ENCODE assay signal across 8 cellular contexts in the genomic region with DNA sequence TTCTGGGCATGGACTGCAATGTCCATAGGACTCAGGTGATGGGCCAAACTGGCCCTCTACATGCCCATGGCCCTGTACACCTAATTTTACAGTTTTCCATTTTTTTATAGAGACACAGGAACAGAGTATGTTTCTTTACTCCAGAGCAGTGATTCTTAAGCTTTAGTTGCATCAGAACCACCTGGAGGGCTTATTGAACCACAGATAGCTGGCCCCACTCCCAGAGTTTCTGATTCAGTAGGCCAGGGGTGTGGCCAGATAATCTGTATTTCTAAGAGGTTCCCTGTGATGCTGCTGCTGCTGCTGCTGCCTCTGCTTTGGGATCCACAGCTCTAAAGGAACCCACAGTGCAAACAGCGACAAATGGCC. TPM values are rescaled to one million over a fixed set of nuclear protein-coding genes. Genes with fewer than 3 reads are reported as not detected.
DNase-seq lines count a peak whose midpoint lies in the region; ATAC-seq and TF ChIP-seq lines count a peak whose summit lies in the region.

No MANE protein-coding gene starts in this region.

- peaks cover 28 to 31% of the 10 kb centered on the region in 2 donors for H3K27me3 Mint-ChIP-seq in T-cell

- TF ChIP-seq CTCF in RWPE2 (IDR thresholded peaks at IDR 0.05; ENCODE audit: poor library complexity, severe bottlenecking) = no peak

- no peaks in the 10 kb centered on the region for H3K36me3 Mint-ChIP-seq in T-cell

- H3K9me3 Mint-ChIP-seq in T-cell = no peaks in the 10 kb centered on the region

- no peak overlapping the region for H3K4me3 Mint-ChIP-seq in T-cell

- CTCF ChIA-PET in T-cell (lab: Charles Lee) = no interaction called here

- peaks cover 0 to 2% (median 1%) of the 10 kb centered on the region in 3 donors for H3K4me1 Mint-ChIP-seq in T-cell

- H3K27me3 ChIP-seq in RWPE2 (ENCODE audit: insufficient read depth, poor library complexity, severe bottlenecking) = no peaks in the 10 kb centered on the region

- intact Hi-C loops in left ventricle myocardium superior (cut with micrococcal nuclease) = no loop called here

- peak overlapping the region; percentile 76 for H3K27ac ChIP-seq in RWPE2 (ENCODE audit: poor library complexity, severe bottlenecking)

- no peak for TF ChIP-seq POLR2A in GM18505 (IDR thresholded peaks at IDR 0.05; ENCODE audit: borderline replicate concordance, extremely low read depth, insufficient read depth, insufficient read length)

- no peak overlapping the region for H3K27ac Mint-ChIP-seq in T-cell

- ATAC-seq in GM18505 (IDR thresholded peaks at IDR 0.05; ENCODE audit: unreplicated experiment) (peak; percentile 87), HG03442 (IDR thresholded peaks at IDR 0.05; ENCODE audit: unreplicated experiment) (peak; percentile 55), RWPE2 (ENCODE audit: low read depth) (peak; percentile 82), left ventricle myocardium superior (peak; percentile 12), T-cell (replicated peaks in 1 of 4) (no peak), HG02759 (IDR thresholded peaks at IDR 0.05; ENCODE audit: unreplicated experiment) (no peak)

- peaks cover 34% of the 10 kb centered on the region for H3K4me1 ChIP-seq in RWPE2 (ENCODE audit: insufficient read depth, poor library complexity, severe bottlenecking)

- no peak overlapping the region for H3K4me3 ChIP-seq in RWPE2 (ENCODE audit: severe bottlenecking)

- DNase-seq in RWPE2 (ENCODE audit: low spot score) (peak; percentile 76), left ventricle myocardium superior (no peak), T-cell (no peak), 8988T (no peak), iPS-NIHi7 (ENCODE audit: extremely low spot score) (no peak)

- H3K36me3 ChIP-seq in RWPE2 (ENCODE audit: low read depth) = no peaks in the 10 kb centered on the region

- no peaks in the 10 kb centered on the region for H3K9me3 ChIP-seq in RWPE2 (ENCODE audit: severe bottlenecking)

- POLR2A ChIA-PET in T-cell (lab: Charles Lee) = no interaction called here

RNA-seq across cellular contexts. Expression of a gene that starts 5.1 kb away (rescaled TPM):
- total RNA-seq in left ventricle myocardium superior (27.4 TPM), T-cell (1 to 10 TPM in 1 of 5 donors, under 1 TPM in 2, not detected in 2; 0.54 to 1.5 (median 0.59) TPM)

RNA-seq across cellular contexts. Expression of a gene that starts 58.1 kb away (rescaled TPM):
- total RNA-seq in left ventricle myocardium superior = not detected
- not detected for total RNA-seq in T-cell

Comparison
In these comparisons a context has a peak if more than half of its experiments do, and no peak if none do; other contexts are left out.
1. ATAC-seq: peak in GM18505 (single experiment), HG03442 (single experiment), RWPE2 (single experiment) and left ventricle myocardium superior (single experiment); none in T-cell (0 of 4) and HG02759 (single experiment).
2. RNA of a gene that starts 5.1 kb away (total RNA-seq): 27.4 TPM in left ventricle myocardium superior (single experiment); 0.54 to 1.5 TPM in T-cell; every median in the first group is over 10 times any median in the second.